ENCODE assay signal across 10 cellular contexts in the genomic region with DNA sequence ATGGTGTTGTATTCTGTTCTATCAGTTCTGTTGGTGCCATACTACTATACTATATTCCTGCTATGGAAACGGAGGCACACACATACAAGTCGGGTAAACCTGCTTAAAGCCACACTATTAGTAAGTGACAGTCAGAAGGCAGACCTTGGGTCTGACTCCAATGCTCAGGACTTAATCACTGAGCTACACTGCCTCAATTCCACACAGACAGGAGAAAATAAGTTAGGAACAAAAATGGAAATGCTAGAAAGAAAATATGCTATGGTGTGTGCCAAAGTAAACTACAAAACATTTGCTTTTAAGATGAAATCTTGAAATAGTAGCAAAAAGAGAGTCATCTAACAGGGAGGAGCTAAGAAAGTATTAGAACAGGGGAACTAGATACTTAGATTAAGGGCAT. TPM values are rescaled to one million over a fixed set of nuclear protein-coding genes. Genes with fewer than 3 reads are reported as not detected.
DNase-seq lines count a peak whose midpoint lies in the region; ATAC-seq and TF ChIP-seq lines count a peak whose summit lies in the region.
"Had no signal": no experiment of that assay in that cellular context is flagged by ENCODE, and none has a peak within 500 bp of the region (broad histone marks: within the 10 kb centered on the region; RNA-seq: fewer than 3 reads in every experiment).

No MANE protein-coding gene starts in this region.

- intact Hi-C loops in thyroid gland (cut with DNase I) = no loop called here

- 69 to 77% methylated on average over 2 of the region's 2 CpGs for WGBS in thyroid gland, 2 donors

- peaks cover 21 to 51% of the 10 kb centered on the region in 2 donors for H3K4me1 ChIP-seq in thyroid gland

- no peaks in the 10 kb centered on the region for H3K27me3 ChIP-seq in thyroid gland

- ATAC-seq in HG03159 (IDR thresholded peaks at IDR 0.05; ENCODE audit: unreplicated experiment) (peak; percentile 11), esophagus mucosa (peak; percentile 32)

- no peaks in the 10 kb centered on the region for H3K9me3 ChIP-seq in thyroid gland

- H3K4me3 ChIP-seq in thyroid gland (replicated peaks in 1 of 3) = no peak overlapping the region

- peak overlapping the region; percentile 92 to 98 (median 97) for H3K27ac ChIP-seq in thyroid gland

- DNase-seq in DMS53 (lab: John Stamatoyannopoulos, UW) = peak; percentile 63
- no peak for DNase-seq in DMS53 treated with DMSO at 0.1 percent for 48 hours (lab: John Stamatoyannopoulos, UW; ENCODE audit: unreplicated experiment)
- no peak for DNase-seq in thyroid gland
- no peak for DNase-seq in KG1 (lab: John Stamatoyannopoulos, UW)
- DNase-seq in AML-193 (lab: John Stamatoyannopoulos, UW) = no peak
- DNase-seq in retina = no peak
- DNase-seq: activated naive CD4-positive, alpha-beta T cell treated with Interleukin-2 at 50 U/mL for 16 hours; NCI-H2227 treated with DMSO at 0.1 percent for 48 hours had no signal

- H3K36me3 ChIP-seq in thyroid gland = no peaks in the 10 kb centered on the region

- no peak for TF ChIP-seq CTCF in thyroid gland (IDR thresholded peaks at IDR 0.05)

- no peak for TF ChIP-seq POLR2A in thyroid gland (IDR thresholded peaks at IDR 0.05)

RNA-seq across cellular contexts. Expression of a gene that starts 48.1 kb away (rescaled TPM):
- total RNA-seq in esophagus mucosa (55.0 TPM), thyroid gland (100 to 1,000 TPM in 2 of 4 donors, 10 to 100 TPM in 2; 91.9 to 143 (median 97.8) TPM)
